ENCODE assay signal across 1 cellular context in the genomic region with DNA sequence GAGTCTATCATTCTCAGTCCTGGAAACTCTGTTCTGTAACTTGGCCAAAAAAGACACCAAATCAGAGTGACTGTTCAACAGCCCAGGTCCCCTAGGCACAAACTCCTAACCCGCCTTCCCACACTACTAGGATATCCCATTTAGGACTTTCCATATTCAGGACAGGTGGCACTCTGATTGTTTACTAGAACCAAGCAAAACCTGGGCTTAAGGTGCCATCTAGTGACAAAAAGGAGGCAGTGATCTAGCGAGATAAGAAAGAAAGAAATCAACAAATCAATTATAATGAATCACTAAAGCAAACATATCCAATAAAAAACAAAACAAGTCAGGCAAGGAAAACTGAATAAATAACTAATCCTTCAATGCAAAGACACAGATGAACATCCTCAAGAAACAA.
TF ChIP-seq lines count a peak whose summit lies in the region.

No MANE protein-coding gene starts in this region.

TF ChIP-seq in WTC11, 78 proteins besides CTCF, POLR2A, EP300 and RAD21 (continued from another document):
- TF ChIP-seq ZNF532 (CRISPR knock-in tag; IDR thresholded peaks at IDR 0.05; ENCODE audit: borderline replicate concordance) (no peak), ZNF138 (CRISPR knock-in tag; conservative IDR thresholded peaks at IDR 0.05) (no peak), FOXK1 (CRISPR knock-in tag; IDR thresholded peaks at IDR 0.05) (no peak), JUN (CRISPR knock-in tag; IDR thresholded peaks at IDR 0.05) (no peak), CREB1 (CRISPR knock-in tag; IDR thresholded peaks at IDR 0.05) (no peak), ZNF263 (CRISPR knock-in tag; IDR thresholded peaks at IDR 0.05; ENCODE audit: low read depth) (no peak)
- TF ChIP-seq, protein P1, sequence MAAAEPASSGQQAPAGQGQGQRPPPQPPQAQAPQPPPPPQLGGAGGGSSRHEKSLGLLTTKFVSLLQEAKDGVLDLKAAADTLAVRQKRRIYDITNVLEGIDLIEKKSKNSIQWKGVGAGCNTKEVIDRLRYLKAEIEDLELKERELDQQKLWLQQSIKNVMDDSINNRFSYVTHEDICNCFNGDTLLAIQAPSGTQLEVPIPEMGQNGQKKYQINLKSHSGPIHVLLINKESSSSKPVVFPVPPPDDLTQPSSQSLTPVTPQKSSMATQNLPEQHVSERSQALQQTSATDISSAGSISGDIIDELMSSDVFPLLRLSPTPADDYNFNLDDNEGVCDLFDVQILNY (CRISPR knock-in tag; IDR thresholded peaks at IDR 0.05) = no peak
- TF ChIP-seq, protein P2, sequence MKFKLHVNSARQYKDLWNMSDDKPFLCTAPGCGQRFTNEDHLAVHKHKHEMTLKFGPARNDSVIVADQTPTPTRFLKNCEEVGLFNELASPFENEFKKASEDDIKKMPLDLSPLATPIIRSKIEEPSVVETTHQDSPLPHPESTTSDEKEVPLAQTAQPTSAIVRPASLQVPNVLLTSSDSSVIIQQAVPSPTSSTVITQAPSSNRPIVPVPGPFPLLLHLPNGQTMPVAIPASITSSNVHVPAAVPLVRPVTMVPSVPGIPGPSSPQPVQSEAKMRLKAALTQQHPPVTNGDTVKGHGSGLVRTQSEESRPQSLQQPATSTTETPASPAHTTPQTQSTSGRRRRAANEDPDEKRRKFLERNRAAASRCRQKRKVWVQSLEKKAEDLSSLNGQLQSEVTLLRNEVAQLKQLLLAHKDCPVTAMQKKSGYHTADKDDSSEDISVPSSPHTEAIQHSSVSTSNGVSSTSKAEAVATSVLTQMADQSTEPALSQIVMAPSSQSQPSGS (CRISPR knock-in tag; IDR thresholded peaks at IDR 0.05; ENCODE audit: borderline replicate concordance, low read depth) = no peak
- TF ChIP-seq, protein P3, sequence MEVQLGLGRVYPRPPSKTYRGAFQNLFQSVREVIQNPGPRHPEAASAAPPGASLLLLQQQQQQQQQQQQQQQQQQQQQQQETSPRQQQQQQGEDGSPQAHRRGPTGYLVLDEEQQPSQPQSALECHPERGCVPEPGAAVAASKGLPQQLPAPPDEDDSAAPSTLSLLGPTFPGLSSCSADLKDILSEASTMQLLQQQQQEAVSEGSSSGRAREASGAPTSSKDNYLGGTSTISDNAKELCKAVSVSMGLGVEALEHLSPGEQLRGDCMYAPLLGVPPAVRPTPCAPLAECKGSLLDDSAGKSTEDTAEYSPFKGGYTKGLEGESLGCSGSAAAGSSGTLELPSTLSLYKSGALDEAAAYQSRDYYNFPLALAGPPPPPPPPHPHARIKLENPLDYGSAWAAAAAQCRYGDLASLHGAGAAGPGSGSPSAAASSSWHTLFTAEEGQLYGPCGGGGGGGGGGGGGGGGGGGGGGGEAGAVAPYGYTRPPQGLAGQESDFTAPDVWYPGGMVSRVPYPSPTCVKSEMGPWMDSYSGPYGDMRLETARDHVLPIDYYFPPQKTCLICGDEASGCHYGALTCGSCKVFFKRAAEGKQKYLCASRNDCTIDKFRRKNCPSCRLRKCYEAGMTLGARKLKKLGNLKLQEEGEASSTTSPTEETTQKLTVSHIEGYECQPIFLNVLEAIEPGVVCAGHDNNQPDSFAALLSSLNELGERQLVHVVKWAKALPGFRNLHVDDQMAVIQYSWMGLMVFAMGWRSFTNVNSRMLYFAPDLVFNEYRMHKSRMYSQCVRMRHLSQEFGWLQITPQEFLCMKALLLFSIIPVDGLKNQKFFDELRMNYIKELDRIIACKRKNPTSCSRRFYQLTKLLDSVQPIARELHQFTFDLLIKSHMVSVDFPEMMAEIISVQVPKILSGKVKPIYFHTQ (CRISPR knock-in tag; IDR thresholded peaks at IDR 0.05) = no peak
